ENCODE assay signal across 26 cellular contexts in genomic region chrX:46994096-46994495, GRCh38.
DNase-seq lines count a peak whose midpoint lies in the region; ATAC-seq and TF ChIP-seq lines count a peak whose summit lies in the region.
"Had no signal": no experiment of that assay in that cellular context is flagged by ENCODE, and none has a peak within 500 bp of the region (broad histone marks: within the 10 kb centered on the region; RNA-seq: fewer than 3 reads in every experiment).

No MANE protein-coding gene starts in this region.

- intact Hi-C loops in naive thymus-derived CD4-positive, alpha-beta T cell (cut with micrococcal nuclease): no loop called here

- no peak overlapping the region for H3K27ac Mint-ChIP-seq in neural progenitor cell
- no peak overlapping the region for H3K27ac Mint-ChIP-seq in naive thymus-derived CD4-positive, alpha-beta T cell
- H3K27ac Mint-ChIP-seq: activated CD4-positive, alpha-beta T cell treated with anti-CD3 and anti-CD28 coated beads for 36 hours; activated naive CD4-positive, alpha-beta T cell treated with anti-CD3 and anti-CD28 coated beads for 36 hours; GM23338 had no signal

- peaks cover 2% of the 10 kb centered on the region for H3K27me3 Mint-ChIP-seq in neural progenitor cell (ENCODE audit: insufficient read depth, low read depth)
- H3K27me3 Mint-ChIP-seq in naive thymus-derived CD4-positive, alpha-beta T cell: no peaks in the 10 kb centered on the region
- H3K27me3 Mint-ChIP-seq: activated CD4-positive, alpha-beta T cell treated with anti-CD3 and anti-CD28 coated beads for 36 hours; central memory CD8-positive, alpha-beta T cell had no signal

- H3F3A ChIP-seq in neural progenitor cell (ENCODE audit: low read depth): peaks cover 9% of the 10 kb centered on the region

- CTCF ChIA-PET in naive thymus-derived CD4-positive, alpha-beta T cell (lab: Charles Lee): interaction anchor here (0.6 kb wide), 1 partner anchor 207 kb away, joined by 3 read pairs; no protein-coding TSS in a partner anchor

- no peak overlapping the region for H2AFZ ChIP-seq in neural progenitor cell (replicated peaks)
- H2AFZ ChIP-seq: GM23338 had no signal

- TF ChIP-seq CTCF in fibroblast of villous mesenchyme (IDR thresholded peaks at IDR 0.05; ENCODE audit: insufficient read depth, low read depth, low read length) (no peak), neural progenitor cell (IDR thresholded peaks at IDR 0.05) (no peak)

- H3K9me3 Mint-ChIP-seq in neural progenitor cell: peaks cover 4% of the 10 kb centered on the region
- peaks cover 0 to 16% (median 3%) of the 10 kb centered on the region in 11 donors for H3K9me3 Mint-ChIP-seq in naive thymus-derived CD4-positive, alpha-beta T cell
- H3K9me3 Mint-ChIP-seq: activated T-cell treated with anti-CD3 and anti-CD28 coated beads, Interleukin-2, amount 50 U/mL, for 4 hours; central memory CD8-positive, alpha-beta T cell; GM23338 had no signal

- H3K4me2 ChIP-seq in neural progenitor cell: no peak overlapping the region
- H3K4me2 ChIP-seq: BLaER1, GM23338 had no signal

- peaks cover 23% of the 10 kb centered on the region for H3K9me3 ChIP-seq in adipocyte (ENCODE audit: control insufficient read depth, low read length)
- H3K9me3 ChIP-seq in neural progenitor cell (ENCODE audit: low read depth): peaks cover 7% of the 10 kb centered on the region
- no peaks in the 10 kb centered on the region for H3K9me3 ChIP-seq in naive thymus-derived CD4-positive, alpha-beta T cell (ENCODE audit: control insufficient read depth in 2 of 3, low read length in 3 of 3)
- H3K9me3 ChIP-seq: transverse colon had no signal

- DNase-seq in Ammon's horn (ENCODE audit: low spot score) (peak; percentile 84), adipocyte (ENCODE audit: low read depth) (peak; percentile 6), fibroblast of villous mesenchyme (ENCODE audit: low read depth) (peak; percentile 1), neural progenitor cell (ENCODE audit: low spot score) (peak; percentile 5), GM19240 (ENCODE audit: insufficient read length, low spot score) (no peak), SIG-M5 (lab: John Stamatoyannopoulos, UW) (no peak), HuH-7 (ENCODE audit: low spot score) (no peak)
- DNase-seq in naive thymus-derived CD4-positive, alpha-beta T cell: no peak
- DNase-seq: activated CD4-positive, alpha-beta T cell treated with anti-CD3 and anti-CD28 coated beads for 36 hours; activated CD8-positive, alpha-beta memory T cell treated with anti-CD3 and anti-CD28 coated beads for 24 hours; activated naive CD4-positive, alpha-beta T cell treated with anti-CD3 and anti-CD28 coated beads for 36 hours; activated T-cell treated with anti-CD3 and anti-CD28 coated beads, Interleukin-2, amount 50 U/mL, for 4 hours; effector CD4-positive, alpha-beta T cell; Kasumi-1; NCI-H187; NCI-H526; SHP77; stimulated activated CD4-positive, alpha-beta T cell treated with anti-CD3 and anti-CD28 coated beads, Interleukin-4, amount 100 ng/mL, for 24 hours; stimulated activated naive CD4-positive, alpha-beta T cell treated with Interleukin-2 at 50 U/mL for 16 hours; transverse colon had no signal

- POLR2A ChIA-PET in naive thymus-derived CD4-positive, alpha-beta T cell (lab: Charles Lee): no interaction called here

- H3K4me3 ChIP-seq in adipocyte (ENCODE audit: low read length) (no peak overlapping the region), fibroblast of villous mesenchyme (ENCODE audit: low read depth, low read length) (no peak overlapping the region), neural progenitor cell (no peak overlapping the region)
- H3K4me3 ChIP-seq in naive thymus-derived CD4-positive, alpha-beta T cell (ENCODE audit: low read length): no peak overlapping the region
- H3K4me3 ChIP-seq: ascending aorta, BLaER1, esophagus muscularis mucosa, GM23338, transverse colon had no signal

- peaks cover 5% of the 10 kb centered on the region for H3K79me2 ChIP-seq in neural progenitor cell (ENCODE audit: low read depth)

- no peaks in the 10 kb centered on the region for H3K27me3 ChIP-seq in adipocyte (replicated peaks; ENCODE audit: control insufficient read depth, insufficient read depth, low read length)
- no peaks in the 10 kb centered on the region for H3K27me3 ChIP-seq in neural progenitor cell
- no peaks in the 10 kb centered on the region for H3K27me3 ChIP-seq in naive thymus-derived CD4-positive, alpha-beta T cell (ENCODE audit: control insufficient read depth in 2 of 2, insufficient read depth in 2 of 2, low read length in 2 of 2)
- H3K27me3 ChIP-seq: ascending aorta, BLaER1, esophagus muscularis mucosa, transverse colon had no signal

- no peak overlapping the region for H3K4me3 Mint-ChIP-seq in neural progenitor cell
- no peak overlapping the region for H3K4me3 Mint-ChIP-seq in naive thymus-derived CD4-positive, alpha-beta T cell
- H3K4me3 Mint-ChIP-seq: activated CD4-positive, alpha-beta T cell treated with anti-CD3 and anti-CD28 coated beads for 36 hours; activated naive CD4-positive, alpha-beta T cell treated with anti-CD3 and anti-CD28 coated beads for 36 hours; activated T-cell treated with anti-CD3 and anti-CD28 coated beads, Interleukin-2, amount 50 U/mL, for 4 hours; central memory CD8-positive, alpha-beta T cell; GM23338 had no signal

- no peak overlapping the region for H3K9ac ChIP-seq in adipocyte (ENCODE audit: low read length)
- H3K9ac ChIP-seq in neural progenitor cell: no peak overlapping the region
- H3K9ac ChIP-seq: BLaER1 had no signal

- no peak overlapping the region for H3K27ac ChIP-seq in neural progenitor cell
- H3K27ac ChIP-seq in naive thymus-derived CD4-positive, alpha-beta T cell (ENCODE audit: low read depth, low read length): no peak overlapping the region
- H3K27ac ChIP-seq: ascending aorta, BLaER1, esophagus muscularis mucosa, transverse colon had no signal

- peaks cover 15% of the 10 kb centered on the region for H3K36me3 Mint-ChIP-seq in neural progenitor cell
- peaks cover 0 to 7% (median 4%) of the 10 kb centered on the region in 5 donors for H3K36me3 Mint-ChIP-seq in naive thymus-derived CD4-positive, alpha-beta T cell

- H3K4me1 ChIP-seq in adipocyte (ENCODE audit: control insufficient read depth, insufficient read depth, low read length) (no peaks in the 10 kb centered on the region), neural progenitor cell (peaks cover 20% of the 10 kb centered on the region)
- no peaks in the 10 kb centered on the region for H3K4me1 ChIP-seq in naive thymus-derived CD4-positive, alpha-beta T cell (ENCODE audit: control insufficient read depth in 2 of 2, insufficient read depth in 2 of 2, low read length in 2 of 2)
- H3K4me1 ChIP-seq: ascending aorta, BLaER1, esophagus muscularis mucosa, transverse colon had no signal

- no peaks in the 10 kb centered on the region for H3K36me3 ChIP-seq in adipocyte (ENCODE audit: control insufficient read depth, insufficient read depth, low read length, severe bottlenecking)
- peaks cover 8% of the 10 kb centered on the region for H3K36me3 ChIP-seq in neural progenitor cell
- no peaks in the 10 kb centered on the region for H3K36me3 ChIP-seq in naive thymus-derived CD4-positive, alpha-beta T cell (ENCODE audit: control insufficient read depth in 2 of 3, insufficient read depth in 3 of 3, low read length in 3 of 3)
- H3K36me3 ChIP-seq: transverse colon had no signal

- no peaks in the 10 kb centered on the region for H4K20me1 ChIP-seq in neural progenitor cell (ENCODE audit: low read depth)
- H4K20me1 ChIP-seq: BLaER1 had no signal

- no peak for ATAC-seq in naive thymus-derived CD4-positive, alpha-beta T cell
- ATAC-seq: activated CD4-positive, alpha-beta T cell treated with anti-CD3 and anti-CD28 coated beads for 36 hours; activated T-cell treated with anti-CD3 and anti-CD28 coated beads, Interleukin-2, amount 50 U/mL, for 4 hours; GM23338; left lobe of liver had no signal

- peaks cover 8% of the 10 kb centered on the region for H3K4me1 Mint-ChIP-seq in neural progenitor cell
- no peaks in the 10 kb centered on the region for H3K4me1 Mint-ChIP-seq in naive thymus-derived CD4-positive, alpha-beta T cell
- H3K4me1 Mint-ChIP-seq: activated CD4-positive, alpha-beta T cell treated with anti-CD3 and anti-CD28 coated beads for 36 hours; central memory CD8-positive, alpha-beta T cell had no signal

Comparison
In these comparisons a context has a peak if more than half of its experiments do, and no peak if none do; other contexts are left out.
1. DNase-seq: peak in Ammon's horn (single experiment), adipocyte (single experiment), fibroblast of villous mesenchyme (single experiment) and neural progenitor cell (single experiment); none in GM19240 (single experiment), naive thymus-derived CD4-positive, alpha-beta T cell (0 of 9), SIG-M5 (single experiment) and HuH-7 (single experiment).